In the genomic region with DNA sequence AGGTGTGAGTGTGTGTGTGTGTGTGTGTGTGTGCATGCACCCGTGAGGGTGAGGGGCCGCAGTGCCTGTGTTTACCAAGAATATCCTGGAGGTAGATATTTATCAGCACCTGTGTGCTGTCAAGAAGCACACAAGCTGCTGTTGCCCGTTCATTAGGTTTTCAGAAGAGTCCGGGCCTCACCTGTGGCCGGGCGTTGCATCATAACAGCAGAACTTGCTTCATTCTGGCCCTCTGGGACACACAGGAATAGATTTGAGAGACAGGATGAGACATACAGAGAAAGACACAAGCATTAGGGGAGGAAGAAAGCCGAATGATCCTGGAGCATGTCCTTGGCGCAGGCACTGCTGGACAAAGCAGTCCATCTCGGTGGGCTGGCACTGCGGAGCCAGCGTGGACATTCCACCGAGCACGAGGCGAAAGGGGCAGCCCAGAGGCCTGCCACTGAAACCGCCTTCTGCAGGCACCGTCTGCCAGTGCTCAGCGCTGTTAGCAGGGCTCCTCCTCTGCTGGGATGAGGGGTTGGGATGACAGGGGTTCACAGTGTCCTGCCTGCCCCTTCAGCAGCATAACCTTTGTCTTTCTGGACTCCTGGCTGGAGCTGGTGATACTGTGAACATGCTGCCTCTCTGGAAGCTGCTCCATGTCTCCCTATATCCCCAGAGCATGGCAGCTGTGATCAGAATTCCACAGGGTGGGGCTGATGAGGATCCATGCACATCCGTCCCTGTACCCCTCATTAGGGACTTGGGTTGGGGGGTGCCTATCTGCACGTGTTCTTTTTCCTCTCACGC, we compare ENCODE assay signal across 13 cellular contexts.
DNase-seq lines count a peak whose midpoint lies in the region; ATAC-seq and TF ChIP-seq lines count a peak whose summit lies in the region.
"Had no signal": no experiment of that assay in that cellular context is flagged by ENCODE, and none has a peak within 500 bp of the region (broad histone marks: within the 10 kb centered on the region; RNA-seq: fewer than 3 reads in every experiment).

No MANE protein-coding gene starts in this region.

- intact Hi-C loops in activated CD8-positive, alpha-beta T cell treated with anti-CD3 and anti-CD28 coated beads for 36 hours (cut with micrococcal nuclease): no loop called here

- POLR2A ChIA-PET in SK-N-SH (lab: Yijun Ruan, JAX): no interaction called here
- POLR2A ChIA-PET in activated CD8-positive, alpha-beta T cell treated with anti-CD3 and anti-CD28 coated beads for 36 hours (lab: Charles Lee): no interaction called here

- no peak for DNase-seq in activated naive CD4-positive, alpha-beta T cell treated with anti-CD3 and anti-CD28 coated beads, Interleukin-2, amount 10 ng/mL, durations not matched to agents 7 days and 5 days
- no peak for DNase-seq in SK-N-SH
- peak; percentile 83 for DNase-seq in islet precursor cell
- DNase-seq in stimulated activated naive B cell treated with anti-CD40 and anti-IgM and Interleukin-4, amounts not matched to agents 10 μg/mL and 1 μg/mL and 100 μg/mL, for 72 hours: no peak
- DNase-seq in activated CD8-positive, alpha-beta T cell treated with anti-CD3 and anti-CD28 coated beads for 36 hours: no peak
- no peak for DNase-seq in stimulated activated naive CD4-positive, alpha-beta T cell (lab: John Stamatoyannopoulos, UW)
- DNase-seq: activated T-cell treated with anti-CD3 and anti-CD28 coated beads, Interleukin-2, amount 50 U/mL, for 4 hours; foreskin melanocyte; NCI-H82; stimulated activated naive CD4-positive, alpha-beta T cell treated with Interleukin-2 at 50 U/mL for 16 hours had no signal

- H3K4me3 ChIP-seq in SK-N-SH (ENCODE audit: low read depth in 2 of 2, low read length in 1 of 2): no peak overlapping the region

- H2AFZ ChIP-seq in SK-N-SH (ENCODE audit: low read depth): no peak overlapping the region

- no peak for TF ChIP-seq RAD21 in SK-N-SH (IDR thresholded peaks at IDR 0.05; ENCODE audit: low read length)

- H3K36me3 Mint-ChIP-seq in activated naive CD4-positive, alpha-beta T cell treated with anti-CD3 and anti-CD28 coated beads, Interleukin-2, amount 50 U/mL, for 24 hours: peaks cover 1% of the 10 kb centered on the region
- no peaks in the 10 kb centered on the region for H3K36me3 Mint-ChIP-seq in activated naive CD4-positive, alpha-beta T cell treated with anti-CD3 and anti-CD28 coated beads, Interleukin-2, amount 10 ng/mL, durations not matched to agents 7 days and 5 days
- peaks cover 11 to 14% of the 10 kb centered on the region in 2 donors for H3K36me3 Mint-ChIP-seq in stimulated activated naive B cell treated with anti-CD40 and anti-IgM and Interleukin-4, amounts not matched to agents 10 μg/mL and 1 μg/mL and 100 μg/mL, for 72 hours
- H3K36me3 Mint-ChIP-seq in activated CD8-positive, alpha-beta T cell treated with anti-CD3 and anti-CD28 coated beads for 36 hours (ENCODE audit: low read depth): no peaks in the 10 kb centered on the region

- WGBS in SK-N-SH (ENCODE audit: low lambda C conversion rate): 80% methylated on average over 14 of the region's 20 CpGs

- H3K9me3 Mint-ChIP-seq in activated naive CD4-positive, alpha-beta T cell treated with anti-CD3 and anti-CD28 coated beads, Interleukin-2, amount 50 U/mL, for 24 hours: no peaks in the 10 kb centered on the region
- no peaks in the 10 kb centered on the region for H3K9me3 Mint-ChIP-seq in activated naive CD4-positive, alpha-beta T cell treated with anti-CD3 and anti-CD28 coated beads, Interleukin-2, amount 10 ng/mL, durations not matched to agents 7 days and 5 days
- H3K9me3 Mint-ChIP-seq in stimulated activated naive B cell treated with anti-CD40 and anti-IgM and Interleukin-4, amounts not matched to agents 10 μg/mL and 1 μg/mL and 100 μg/mL, for 72 hours: peaks cover 0 to 2% of the 10 kb centered on the region in 2 donors
- H3K9me3 Mint-ChIP-seq in activated CD8-positive, alpha-beta T cell treated with anti-CD3 and anti-CD28 coated beads for 36 hours: no peaks in the 10 kb centered on the region
- H3K9me3 Mint-ChIP-seq: activated T-cell treated with anti-CD3 and anti-CD28 coated beads, Interleukin-2, amount 50 U/mL, for 4 hours; T-helper 2 cell treated with Interferon-gamma antibody and Interleukin-4, amounts not matched to agents 5 μg/mL and 100 μg/mL, for 36 hours had no signal

- H3K27ac Mint-ChIP-seq in activated naive CD4-positive, alpha-beta T cell treated with anti-CD3 and anti-CD28 coated beads, Interleukin-2, amount 50 U/mL, for 24 hours: peak overlapping the region; percentile 68
- H3K27ac Mint-ChIP-seq in activated naive CD4-positive, alpha-beta T cell treated with anti-CD3 and anti-CD28 coated beads, Interleukin-2, amount 10 ng/mL, durations not matched to agents 7 days and 5 days: no peak overlapping the region
- peak overlapping the region; percentile 78 for H3K27ac Mint-ChIP-seq in stimulated activated naive B cell treated with anti-CD40 and anti-IgM and Interleukin-4, amounts not matched to agents 10 μg/mL and 1 μg/mL and 100 μg/mL, for 72 hours
- H3K27ac Mint-ChIP-seq in activated CD8-positive, alpha-beta T cell treated with anti-CD3 and anti-CD28 coated beads for 36 hours: no peak overlapping the region
- H3K27ac Mint-ChIP-seq: T-helper 2 cell treated with Interferon-gamma antibody and Interleukin-4, amounts not matched to agents 5 μg/mL and 100 μg/mL, for 36 hours had no signal

- H3K4me1 Mint-ChIP-seq in activated naive CD4-positive, alpha-beta T cell treated with anti-CD3 and anti-CD28 coated beads, Interleukin-2, amount 50 U/mL, for 24 hours: peaks cover 11% of the 10 kb centered on the region
- no peaks in the 10 kb centered on the region for H3K4me1 Mint-ChIP-seq in activated naive CD4-positive, alpha-beta T cell treated with anti-CD3 and anti-CD28 coated beads, Interleukin-2, amount 10 ng/mL, durations not matched to agents 7 days and 5 days
- peaks cover 13 to 18% of the 10 kb centered on the region in 2 donors for H3K4me1 Mint-ChIP-seq in stimulated activated naive B cell treated with anti-CD40 and anti-IgM and Interleukin-4, amounts not matched to agents 10 μg/mL and 1 μg/mL and 100 μg/mL, for 72 hours
- peaks cover 8% of the 10 kb centered on the region for H3K4me1 Mint-ChIP-seq in activated CD8-positive, alpha-beta T cell treated with anti-CD3 and anti-CD28 coated beads for 36 hours (ENCODE audit: low read depth)

- no peaks in the 10 kb centered on the region; the same call in 1 of the 2 replicates for H3K9me3 ChIP-seq in SK-N-SH

- H4K20me1 ChIP-seq in SK-N-SH (ENCODE audit: insufficient read depth): no peaks in the 10 kb centered on the region

- H3K4me1 ChIP-seq in SK-N-SH (ENCODE audit: control insufficient read depth in 1 of 2, insufficient read depth in 2 of 2, low read depth in 1 of 2, low read length in 1 of 2): peaks cover 0 to 20% of the 10 kb centered on the region in 2 experiments; a peak in 1 of 4 replicates

- CTCF ChIA-PET in activated naive CD4-positive, alpha-beta T cell treated with anti-CD3 and anti-CD28 coated beads, Interleukin-2, amount 10 ng/mL, durations not matched to agents 7 days and 5 days (lab: Charles Lee): no interaction called here
- CTCF ChIA-PET in SK-N-SH (lab: Yijun Ruan, JAX): interaction anchor here (1.3 kb wide), 1 partner anchor 49 kb away, joined by 3 read pairs; no protein-coding TSS in a partner anchor
- CTCF ChIA-PET in activated CD8-positive, alpha-beta T cell treated with anti-CD3 and anti-CD28 coated beads for 36 hours (lab: Charles Lee): no interaction called here

- no peaks in the 10 kb centered on the region for H3K9me2 ChIP-seq in SK-N-SH

- no peak for TF ChIP-seq CTCF in SK-N-SH (IDR thresholded peaks at IDR 0.05)
- no peak for TF ChIP-seq CTCF in activated CD8-positive, alpha-beta T cell treated with anti-CD3 and anti-CD28 coated beads for 36 hours (IDR thresholded peaks at IDR 0.05)

- peak overlapping the region in 1 of 2 experiments; percentile 3; a peak in 1 of 4 replicates for H3K27ac ChIP-seq in SK-N-SH (ENCODE audit: low read depth in 2 of 2, low read length in 1 of 2)

- no peaks in the 10 kb centered on the region for H3K27me3 ChIP-seq in SK-N-SH (ENCODE audit: insufficient read depth)

- ATAC-seq in stimulated activated naive B cell treated with anti-CD40 and anti-IgM and Interleukin-4, amounts not matched to agents 10 μg/mL and 1 μg/mL and 100 μg/mL, for 72 hours (replicated peaks): peak in 1 of 2 donors; percentile 55
- no peak for ATAC-seq in activated CD8-positive, alpha-beta T cell treated with anti-CD3 and anti-CD28 coated beads for 36 hours
- ATAC-seq in HG02642 (IDR thresholded peaks at IDR 0.05; ENCODE audit: poor library complexity, unreplicated experiment): no peak
- ATAC-seq: activated T-cell treated with anti-CD3 and anti-CD28 coated beads, Interleukin-2, amount 50 U/mL, for 4 hours had no signal

- H3K79me2 ChIP-seq in SK-N-SH (ENCODE audit: insufficient read depth): peaks cover 2% of the 10 kb centered on the region; the same call in 1 of the 2 replicates

- no peak for TF ChIP-seq EP300 in SK-N-SH (IDR thresholded peaks at IDR 0.05; ENCODE audit: borderline replicate concordance in 1 of 2, low read depth in 1 of 2, low read length in 1 of 2)

- peaks cover 4% of the 10 kb centered on the region for H3F3A ChIP-seq in SK-N-SH (replicated peaks; ENCODE audit: insufficient read depth)

- no peaks in the 10 kb centered on the region for H3K27me3 Mint-ChIP-seq in activated naive CD4-positive, alpha-beta T cell treated with anti-CD3 and anti-CD28 coated beads, Interleukin-2, amount 50 U/mL, for 24 hours
- H3K27me3 Mint-ChIP-seq in activated naive CD4-positive, alpha-beta T cell treated with anti-CD3 and anti-CD28 coated beads, Interleukin-2, amount 10 ng/mL, durations not matched to agents 7 days and 5 days: no peaks in the 10 kb centered on the region
- H3K27me3 Mint-ChIP-seq in stimulated activated naive B cell treated with anti-CD40 and anti-IgM and Interleukin-4, amounts not matched to agents 10 μg/mL and 1 μg/mL and 100 μg/mL, for 72 hours: no peaks in the 10 kb centered on the region
- H3K27me3 Mint-ChIP-seq in activated CD8-positive, alpha-beta T cell treated with anti-CD3 and anti-CD28 coated beads for 36 hours: no peaks in the 10 kb centered on the region

- H3K4me3 Mint-ChIP-seq in activated naive CD4-positive, alpha-beta T cell treated with anti-CD3 and anti-CD28 coated beads, Interleukin-2, amount 50 U/mL, for 24 hours: no peak overlapping the region
- no peak overlapping the region for H3K4me3 Mint-ChIP-seq in activated naive CD4-positive, alpha-beta T cell treated with anti-CD3 and anti-CD28 coated beads, Interleukin-2, amount 10 ng/mL, durations not matched to agents 7 days and 5 days
- H3K4me3 Mint-ChIP-seq in stimulated activated naive B cell treated with anti-CD40 and anti-IgM and Interleukin-4, amounts not matched to agents 10 μg/mL and 1 μg/mL and 100 μg/mL, for 72 hours: no peak overlapping the region
- H3K4me3 Mint-ChIP-seq in activated CD8-positive, alpha-beta T cell treated with anti-CD3 and anti-CD28 coated beads for 36 hours: no peak overlapping the region
- H3K4me3 Mint-ChIP-seq: activated T-cell treated with anti-CD3 and anti-CD28 coated beads, Interleukin-2, amount 50 U/mL, for 4 hours; T-helper 2 cell treated with Interferon-gamma antibody and Interleukin-4, amounts not matched to agents 5 μg/mL and 100 μg/mL, for 36 hours had no signal

- H3K36me3 ChIP-seq in SK-N-SH (replicated peaks in 1 of 2; ENCODE audit: control insufficient read depth in 1 of 2, insufficient read depth in 2 of 2, low read length in 1 of 2): no peaks in the 10 kb centered on the region

- no peak overlapping the region for H3K4me2 ChIP-seq in SK-N-SH

- H3K9ac ChIP-seq in SK-N-SH: no peak overlapping the region

Comparison
In these comparisons a context has a peak if more than half of its experiments do, and no peak if none do; other contexts are left out.
1. H3K27ac Mint-ChIP-seq: peak in activated naive CD4-positive, alpha-beta T cell treated with anti-CD3 and anti-CD28 coated beads, Interleukin-2, amount 50 U/mL, for 24 hours (single experiment) and stimulated activated naive B cell treated with anti-CD40 and anti-IgM and Interleukin-4, amounts not matched to agents 10 μg/mL and 1 μg/mL and 100 μg/mL, for 72 hours (single experiment); none in activated naive CD4-positive, alpha-beta T cell treated with anti-CD3 and anti-CD28 coated beads, Interleukin-2, amount 10 ng/mL, durations not matched to agents 7 days and 5 days (single experiment) and activated CD8-positive, alpha-beta T cell treated with anti-CD3 and anti-CD28 coated beads for 36 hours (single experiment).